Comparison of ENCODE assay signal across 11 cellular contexts in the genomic region with DNA sequence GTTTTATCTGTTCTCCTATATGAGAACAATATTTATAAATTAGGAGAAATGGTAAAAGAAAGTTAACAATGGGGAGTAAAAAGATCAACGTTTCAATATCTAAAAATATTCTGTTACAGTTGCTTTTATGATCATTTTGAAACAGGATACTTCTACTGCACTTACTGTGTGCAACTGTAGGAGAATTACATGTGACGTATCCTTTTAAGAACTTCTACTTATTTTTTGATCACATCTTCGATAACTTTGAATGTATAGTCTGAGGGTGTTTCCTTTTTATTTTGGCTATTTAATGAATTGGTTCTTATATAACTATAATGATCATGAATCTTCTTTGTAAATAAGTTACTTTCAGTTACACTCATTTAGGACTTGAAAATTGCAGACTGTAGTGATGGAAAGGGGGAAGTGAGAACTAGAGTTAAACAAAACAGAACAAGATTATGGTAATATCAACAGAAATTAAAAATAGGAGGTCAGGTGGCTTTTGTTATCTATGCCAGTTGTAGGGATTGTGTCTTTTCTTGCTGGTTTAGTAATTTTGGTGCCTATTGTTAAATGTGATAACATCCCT.
A peak's percentile ranks its signal among the peaks of the same experiment; 100 is the strongest.
DNase-seq lines count a peak whose midpoint lies in the region; ATAC-seq and TF ChIP-seq lines count a peak whose summit lies in the region.
"Had no signal": no experiment of that assay in that cellular context is flagged by ENCODE, and none has a peak within 500 bp of the region (broad histone marks: within the 10 kb centered on the region; RNA-seq: fewer than 3 reads in every experiment).

No MANE protein-coding gene starts in this region.

- H2AK5ac ChIP-seq in mesenchymal stem cell (ENCODE audit: low read length, severe bottlenecking) = no peak overlapping the region
- H2AK5ac ChIP-seq in mesendoderm (ENCODE audit: low read length) = no peak overlapping the region

- H3K4me1 ChIP-seq in mesenchymal stem cell (ENCODE audit: control insufficient read depth, insufficient read depth, low read depth, low read length) (no peaks in the 10 kb centered on the region), mesendoderm (ENCODE audit: control insufficient read depth, low read depth, low read length) (no peaks in the 10 kb centered on the region)
- H3K4me1 ChIP-seq: upper lobe of left lung had no signal

- H3K27me3 ChIP-seq in mesenchymal stem cell (ENCODE audit: control insufficient read depth in 1 of 2, insufficient read depth in 1 of 2, low read length in 2 of 2) (no peaks in the 10 kb centered on the region), mesendoderm (ENCODE audit: insufficient read depth, low read length, poor library complexity) (no peaks in the 10 kb centered on the region)
- H3K27me3 ChIP-seq: upper lobe of left lung had no signal

- no peak overlapping the region for H4K5ac ChIP-seq in mesendoderm (ENCODE audit: low read length)

- no peak overlapping the region for H3K14ac ChIP-seq in mesenchymal stem cell (ENCODE audit: low read length in 2 of 2)

- H2BK15ac ChIP-seq in mesenchymal stem cell (ENCODE audit: low read depth, poor library complexity, severe bottlenecking) (no peak overlapping the region), mesendoderm (replicated peaks; ENCODE audit: low read depth) (no peak overlapping the region)

- no peak overlapping the region for H3K56ac ChIP-seq in mesendoderm (ENCODE audit: low read length)

- H2BK12ac ChIP-seq in mesenchymal stem cell (ENCODE audit: low read length in 2 of 2) = no peak overlapping the region

- no peak overlapping the region for H2BK5ac ChIP-seq in mesenchymal stem cell (ENCODE audit: low read depth, low read length, poor library complexity, severe bottlenecking)
- no peak overlapping the region for H2BK5ac ChIP-seq in mesendoderm (ENCODE audit: low read length)

- no peaks in the 10 kb centered on the region for H3K79me1 ChIP-seq in mesenchymal stem cell (replicated peaks; ENCODE audit: low read length, poor library complexity, severe bottlenecking)
- H3K79me1 ChIP-seq in mesendoderm (ENCODE audit: low read length) = no peaks in the 10 kb centered on the region

- no peak overlapping the region for H4K8ac ChIP-seq in mesenchymal stem cell (ENCODE audit: low read length)
- no peak overlapping the region for H4K8ac ChIP-seq in mesendoderm (ENCODE audit: low read depth, low read length)

- no peak overlapping the region for H3K4me2 ChIP-seq in mesenchymal stem cell (ENCODE audit: low read length, poor library complexity, severe bottlenecking)
- no peak overlapping the region for H3K4me2 ChIP-seq in mesendoderm (ENCODE audit: low read length)

- no CpG with 5 or more reads among the region's 3 CpGs for WGBS in mesenchymal stem cell
- no CpG with 5 or more reads among the region's 3 CpGs for WGBS in mesendoderm (ENCODE audit: extremely low coverage, insufficient coverage, low lambda C conversion rate)

- H3K4ac ChIP-seq in mesenchymal stem cell (ENCODE audit: low read depth in 1 of 2, low read length in 2 of 2) = no peak overlapping the region
- no peak overlapping the region for H3K4ac ChIP-seq in mesendoderm (ENCODE audit: low read depth, low read length)

- TF ChIP-seq CTCF in VCaP (conservative IDR thresholded peaks at IDR 0.05) = no peak

- no peak overlapping the region for H4K91ac ChIP-seq in mesenchymal stem cell (ENCODE audit: low read length)

- H3K23ac ChIP-seq in mesenchymal stem cell (ENCODE audit: low read length in 2 of 2) = no peak overlapping the region
- H3K23ac ChIP-seq in mesendoderm (ENCODE audit: low read length) = no peak overlapping the region

- H3K4me3 ChIP-seq in mesenchymal stem cell (ENCODE audit: insufficient read depth in 1 of 2, low read depth in 1 of 2, low read length in 2 of 2) (no peak overlapping the region), mesendoderm (ENCODE audit: low read length) (no peak overlapping the region)
- H3K4me3 ChIP-seq: upper lobe of left lung had no signal

- peak overlapping the region; percentile 62 for H3K27ac ChIP-seq in VCaP
- H3K27ac ChIP-seq in mesenchymal stem cell (ENCODE audit: low read length, poor library complexity, severe bottlenecking) = no peak overlapping the region
- no peak overlapping the region for H3K27ac ChIP-seq in mesendoderm (ENCODE audit: low read depth, low read length)
- H3K27ac ChIP-seq: upper lobe of left lung had no signal

- H3K18ac ChIP-seq in mesenchymal stem cell (ENCODE audit: low read depth in 1 of 2, low read length in 2 of 2) (no peak overlapping the region), mesendoderm (ENCODE audit: low read length) (no peak overlapping the region)

- no peak for DNase-seq in amniotic stem cell (lab: John Stamatoyannopoulos, UW)
- DNase-seq in mesenchymal stem cell = no peak
- DNase-seq in mesendoderm = no peak
- DNase-seq in NCI-H446 treated with DMSO at 0.1 percent for 48 hours (lab: John Stamatoyannopoulos, UW) = no peak
- DNase-seq: effector CD4-positive, alpha-beta T cell; NCI-H2171; upper lobe of left lung had no signal

- no peak overlapping the region for H2AFZ ChIP-seq in mesenchymal stem cell (ENCODE audit: low read depth, low read length)

- H3K9ac ChIP-seq in mesenchymal stem cell (ENCODE audit: low read length) (no peak overlapping the region), mesendoderm (ENCODE audit: low read length) (no peak overlapping the region)

- no peaks in the 10 kb centered on the region for H3K9me3 ChIP-seq in mesenchymal stem cell (ENCODE audit: control insufficient read depth, low read length)
- H3K9me3 ChIP-seq: upper lobe of left lung had no signal

- no peak overlapping the region for H2BK120ac ChIP-seq in mesenchymal stem cell (ENCODE audit: low read depth, low read length)
- H2BK120ac ChIP-seq in mesendoderm (ENCODE audit: low read depth, low read length) = no peak overlapping the region

- ATAC-seq in GM18517 (IDR thresholded peaks at IDR 0.05; ENCODE audit: unreplicated experiment) (peak; percentile 94), GM21529 (IDR thresholded peaks at IDR 0.05; ENCODE audit: unreplicated experiment) (peak; percentile 88), HG03159 (IDR thresholded peaks at IDR 0.05; ENCODE audit: unreplicated experiment) (peak; percentile 95)

- H3K36me3 ChIP-seq in mesenchymal stem cell (ENCODE audit: control insufficient read depth in 1 of 2, insufficient read depth in 2 of 2, low read depth in 1 of 2, low read length in 2 of 2) = no peaks in the 10 kb centered on the region
- H3K36me3 ChIP-seq in mesendoderm (ENCODE audit: control insufficient read depth, insufficient read depth, low read length) = no peaks in the 10 kb centered on the region
- H3K36me3 ChIP-seq: upper lobe of left lung had no signal

- H3K79me2 ChIP-seq in mesendoderm (ENCODE audit: control insufficient read depth, insufficient read depth, low read length) = no peaks in the 10 kb centered on the region
